In the genomic region with DNA sequence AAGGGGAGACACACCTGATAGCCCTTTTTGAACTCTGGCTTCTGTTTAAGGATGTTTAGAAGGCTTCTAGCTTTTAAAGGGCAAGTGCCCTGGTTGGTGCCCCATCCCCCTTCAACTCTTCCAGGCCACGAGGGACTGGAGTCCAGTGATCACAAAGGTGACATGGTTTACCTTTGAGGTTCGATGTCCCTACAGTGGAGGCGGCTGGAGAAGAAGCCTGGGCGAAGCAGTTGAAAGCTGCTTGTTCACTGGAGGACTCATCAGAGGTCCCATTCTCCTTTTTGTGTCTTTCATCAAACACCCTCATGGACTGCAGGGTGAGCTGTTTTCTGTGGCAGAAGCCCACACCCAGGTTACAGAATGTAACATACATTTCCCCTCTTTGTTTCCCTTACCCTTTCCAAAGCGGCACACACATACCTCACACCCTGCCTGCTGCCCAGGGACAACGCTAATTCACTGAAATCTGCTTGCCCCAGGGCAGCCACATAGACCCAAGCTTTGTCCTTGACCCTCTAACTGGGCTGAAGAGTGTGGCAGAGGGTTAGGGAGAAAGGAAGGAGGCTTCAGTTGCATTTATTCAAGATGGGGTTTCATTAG, we compare ENCODE assay signal across 20 cellular contexts. TPM values are rescaled to one million over a fixed set of nuclear protein-coding genes. Genes with fewer than 3 reads are reported as not detected.
DNase-seq lines count a peak whose midpoint lies in the region; ATAC-seq, FAIRE-seq and TF ChIP-seq lines count a peak whose summit lies in the region.
"Had no signal": no experiment of that assay in that cellular context is flagged by ENCODE, and none has a peak within 500 bp of the region (broad histone marks: within the 10 kb centered on the region; RNA-seq: fewer than 3 reads in every experiment).

No MANE protein-coding gene starts in this region.

- peak overlapping the region; percentile 97 for H3K27ac ChIP-seq in VCaP
- no peak overlapping the region for H3K27ac ChIP-seq in ovary
- H3K27ac ChIP-seq: gastroesophageal sphincter, SJCRH30 had no signal

- H3K27me3 ChIP-seq in skeletal muscle satellite cell (ENCODE audit: control insufficient read depth, insufficient read depth, low read length) (no peaks in the 10 kb centered on the region), ovary (no peaks in the 10 kb centered on the region)
- H3K27me3 ChIP-seq: SJCRH30 had no signal

- FAIRE-seq in urothelium cell line (lab: Jason Lieb, UNC) = no peak
- FAIRE-seq: colon, endometrium, GM12892 had no signal

- no peak for ATAC-seq in GM18502 (IDR thresholded peaks at IDR 0.05; ENCODE audit: poor library complexity, unreplicated experiment)
- ATAC-seq: gastroesophageal sphincter had no signal

- H3K36me3 ChIP-seq in skeletal muscle satellite cell (ENCODE audit: insufficient read depth, low read length) (peaks cover 96% of the 10 kb centered on the region), ovary (no peaks in the 10 kb centered on the region)
- H3K36me3 ChIP-seq: SJCRH30 had no signal

- no peak overlapping the region for H3K9ac ChIP-seq in skeletal muscle satellite cell (ENCODE audit: low read depth, low read length)

- peak overlapping the region; percentile 21 for H3K4me2 ChIP-seq in skeletal muscle satellite cell (ENCODE audit: low read length)

- WGBS in ovary, 3 donors = 74 to 90% (median 76%) methylated on average over 6 of the region's 6 CpGs

- intact Hi-C loops in ovary (cut with DNase I) = no loop called here

- DNase-seq in ELF-1 (ENCODE audit: low read depth, low spot score) (peak; percentile 48), left kidney (ENCODE audit: low read depth, low spot score) (peak; percentile 2), ovary (no peak), pons (ENCODE audit: low spot score) (no peak), urothelium cell line (ENCODE audit: low spot score) (no peak)
- DNase-seq: activated CD4-positive, CD25-positive, alpha-beta regulatory T cell treated with anti-CD3 and anti-CD28 coated beads, Interleukin-2, amount 50 U/mL, for 72 hours; activated gamma-delta T cell treated with Interleukin-2 at 50 U/mL for 16 hours; aorta; GDM1; NCI-H1048; NCI-H2081 treated with DMSO at 0.1 percent for 48 hours; SJCRH30 had no signal

- no peak for TF ChIP-seq EP300 in ovary (IDR thresholded peaks at IDR 0.05)

- H3K9me3 ChIP-seq in skeletal muscle satellite cell (replicated peaks; ENCODE audit: low read length) (peaks cover 3% of the 10 kb centered on the region), ovary (no peaks in the 10 kb centered on the region)
- H3K9me3 ChIP-seq: gastroesophageal sphincter, SJCRH30 had no signal

- no peak for TF ChIP-seq CTCF in VCaP (conservative IDR thresholded peaks at IDR 0.05)
- no peak for TF ChIP-seq CTCF in ovary (IDR thresholded peaks at IDR 0.05)

- H3K4me3 ChIP-seq in skeletal muscle satellite cell (ENCODE audit: low read length) = no peak overlapping the region
- H3K4me3 ChIP-seq in ovary = no peak overlapping the region
- H3K4me3 ChIP-seq: gastroesophageal sphincter, SJCRH30 had no signal

- H3K4me1 ChIP-seq in skeletal muscle satellite cell (ENCODE audit: control insufficient read depth, insufficient read depth, low read length) (peaks cover 70% of the 10 kb centered on the region), ovary (ENCODE audit: insufficient read depth) (peaks cover 13% of the 10 kb centered on the region)
- H3K4me1 ChIP-seq: SJCRH30 had no signal

- no peak for TF ChIP-seq POLR2A in ovary (IDR thresholded peaks at IDR 0.05)

RNA-seq across cellular contexts. Expression of gene TBX3, which starts 7.7 kb away (rescaled TPM):
- 68.1 and 69.0 TPM in 2 replicates for total RNA-seq in skeletal muscle satellite cell (2012; rRNA removed)
- total RNA-seq in ovary = 100 to 1,000 TPM in 1 of 7 donors, 10 to 100 TPM in 6; 41.4 to 106 (median 74.6) TPM
- polyA plus RNA-seq in ovary = 10 to 100 TPM; 25.4 to 33.7 TPM
- total RNA-seq: SJCRH30 had no signal
- polyA plus RNA-seq: neural cell had no signal

Comparison
In these comparisons a context has a peak if more than half of its experiments do, and no peak if none do; other contexts are left out.
1. DNase-seq: peak in ELF-1 (single experiment) and left kidney (single experiment); none in ovary (0 of 5), pons (single experiment) and urothelium cell line (single experiment).